8 cellular contexts compared by ENCODE assay signal in the genomic region with DNA sequence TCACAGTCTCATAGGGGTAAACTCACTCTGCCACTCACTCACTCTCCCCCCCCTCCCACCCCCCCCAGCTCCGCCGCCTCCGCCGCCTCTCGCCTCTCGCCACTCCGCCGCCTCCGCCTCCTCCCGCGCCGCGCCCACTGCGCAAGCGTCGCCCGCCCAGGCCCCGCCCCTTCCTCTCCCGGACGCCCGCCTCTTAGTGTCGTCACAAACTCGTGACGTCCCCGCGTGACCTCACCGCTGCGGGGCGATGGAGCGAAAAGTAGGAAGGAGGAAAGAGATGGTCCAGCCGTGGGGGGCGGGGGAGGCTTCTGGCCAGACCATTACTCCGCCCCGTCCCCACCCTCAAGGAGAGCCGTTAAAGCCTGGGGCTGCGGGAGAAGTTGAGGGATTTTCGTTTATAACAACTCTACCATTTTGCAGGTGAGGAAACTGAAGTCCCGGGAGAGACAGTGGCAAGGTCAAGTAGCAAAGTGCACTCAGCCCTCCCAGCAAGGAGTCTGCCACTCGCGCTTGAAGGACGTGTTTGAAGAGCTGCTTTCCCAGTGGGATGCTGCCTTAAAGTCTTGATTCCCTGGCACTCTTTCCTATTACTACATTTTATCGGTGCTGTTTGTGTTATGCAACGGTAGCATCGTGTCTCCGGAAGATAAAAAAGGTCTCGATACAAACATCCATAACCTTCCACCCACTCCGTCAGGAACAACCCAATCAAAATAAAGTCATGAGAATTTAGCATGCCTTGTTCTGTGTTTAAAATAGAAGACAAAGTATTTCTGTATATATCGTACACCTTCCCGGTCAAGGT. TPM values are rescaled to one million over a fixed set of nuclear protein-coding genes. Genes with fewer than 3 reads are reported as not detected.
A peak's percentile ranks its signal among the peaks of the same experiment; 100 is the strongest.
DNase-seq lines count a peak whose midpoint lies in the region; ATAC-seq and TF ChIP-seq lines count a peak whose summit lies in the region.

A gene (minus strand): TSS at position 29 of the 805 bp plus-strand sequence. CDS start 164 bp downstream, outside the sequence.

- peaks cover 5% of the 10 kb centered on the region for H3K27me3 Mint-ChIP-seq in activated naive CD4-positive, alpha-beta T cell treated with anti-CD3 and anti-CD28 coated beads, Interleukin-2, amount 10 ng/mL, durations not matched to agents 7 days and 5 days

- H3K9ac ChIP-seq in SK-N-MC (ENCODE audit: insufficient read length): peak within 1 kb of the TSS; percentile 79

- 7 to 9% methylated on average over 8 to 13 of the region's 49 CpGs for WGBS in gastroesophageal sphincter (ENCODE audit: low coverage in 1 of 2), 2 donors

- no peaks in the 10 kb centered on the region for H3K36me3 ChIP-seq in SK-N-MC (ENCODE audit: insufficient read depth, low read length)
- no peaks in the 10 kb centered on the region for H3K36me3 ChIP-seq in gastroesophageal sphincter
- H3K36me3 ChIP-seq in neutrophil: no peaks in the 10 kb centered on the region

- H3K9me3 Mint-ChIP-seq in activated naive CD4-positive, alpha-beta T cell treated with anti-CD3 and anti-CD28 coated beads, Interleukin-2, amount 10 ng/mL, durations not matched to agents 7 days and 5 days: no peaks in the 10 kb centered on the region

- TF ChIP-seq POLR2A in gastroesophageal sphincter (IDR thresholded peaks at IDR 0.05): peak in 1 of 2 donors; percentile 60

- TF ChIP-seq EP300 in gastroesophageal sphincter (IDR thresholded peaks at IDR 0.05): no peak

- peak within 1 kb of the TSS; percentile 91 for H3K4me3 Mint-ChIP-seq in activated naive CD4-positive, alpha-beta T cell treated with anti-CD3 and anti-CD28 coated beads, Interleukin-2, amount 10 ng/mL, durations not matched to agents 7 days and 5 days

- H3K4me1 ChIP-seq in gastroesophageal sphincter (peaks cover 2 to 44% (median 18%) of the 10 kb centered on the region in 3 donors), neutrophil (ENCODE audit: control insufficient read depth in 1 of 2, insufficient read depth in 1 of 2, low read depth in 1 of 2, low read length in 1 of 2) (peaks cover 27 to 28% of the 10 kb centered on the region in 2 experiments)

- peak within 1 kb of the TSS; percentile 93 for H3K4me3 ChIP-seq in HFF-Myc (replicated peaks; ENCODE audit: low read depth, low read length)
- peak within 1 kb of the TSS; percentile 95 for H3K4me3 ChIP-seq in SK-N-MC
- H3K4me3 ChIP-seq in gastroesophageal sphincter: peak within 1 kb of the TSS; percentile 75 to 80
- H3K4me3 ChIP-seq in neutrophil (ENCODE audit: low read depth in 1 of 2, low read length in 1 of 2): peak within 1 kb of the TSS; percentile 75 to 90

- peaks cover 22% of the 10 kb centered on the region for H3K36me3 Mint-ChIP-seq in activated naive CD4-positive, alpha-beta T cell treated with anti-CD3 and anti-CD28 coated beads, Interleukin-2, amount 10 ng/mL, durations not matched to agents 7 days and 5 days

- peak within 1 kb of the TSS; percentile 93 for H3K27ac Mint-ChIP-seq in activated naive CD4-positive, alpha-beta T cell treated with anti-CD3 and anti-CD28 coated beads, Interleukin-2, amount 10 ng/mL, durations not matched to agents 7 days and 5 days

- no peaks in the 10 kb centered on the region for H3K27me3 ChIP-seq in gastroesophageal sphincter
- H3K27me3 ChIP-seq in neutrophil: no peaks in the 10 kb centered on the region

- TF ChIP-seq CTCF in HFF-Myc (IDR thresholded peaks at IDR 0.05; ENCODE audit: low read depth, low read length, missing control alignments): no peak
- no peak for TF ChIP-seq CTCF in gastroesophageal sphincter (IDR thresholded peaks at IDR 0.05)
- peak; percentile 49 for TF ChIP-seq CTCF in neutrophil (IDR thresholded peaks at IDR 0.05)
- no peak for TF ChIP-seq CTCF in subcutaneous adipose tissue (IDR thresholded peaks at IDR 0.05; ENCODE audit: low read depth)

- H3K27ac ChIP-seq in SK-N-MC (no peak within 1 kb of the TSS; the same call in 1 of the 2 replicates), gastroesophageal sphincter (peak within 1 kb of the TSS; percentile 89 to 98 (median 94)), neutrophil (peak within 1 kb of the TSS; percentile 93)

- H3K9me3 ChIP-seq in SK-N-MC (ENCODE audit: low read depth, low read length) (no peaks in the 10 kb centered on the region), gastroesophageal sphincter (no peaks in the 10 kb centered on the region), neutrophil (no peaks in the 10 kb centered on the region)

- ATAC-seq in gastroesophageal sphincter: peak; percentile 95

- DNase-seq in GF-D8 (lab: John Stamatoyannopoulos, UW) (peak; percentile 76), HFF-Myc (ENCODE audit: extremely low read depth, low read depth) (peak; percentile 61), NCI-H1048 (lab: John Stamatoyannopoulos, UW) (peak; percentile 70), SK-N-MC (ENCODE audit: low read depth, low spot score) (peak; percentile 35)
- peak; percentile 97 for DNase-seq in activated naive CD4-positive, alpha-beta T cell treated with anti-CD3 and anti-CD28 coated beads, Interleukin-2, amount 10 ng/mL, durations not matched to agents 7 days and 5 days

- CTCF ChIA-PET in activated naive CD4-positive, alpha-beta T cell treated with anti-CD3 and anti-CD28 coated beads, Interleukin-2, amount 10 ng/mL, durations not matched to agents 7 days and 5 days (lab: Charles Lee): no interaction called here

- H3K4me1 Mint-ChIP-seq in activated naive CD4-positive, alpha-beta T cell treated with anti-CD3 and anti-CD28 coated beads, Interleukin-2, amount 10 ng/mL, durations not matched to agents 7 days and 5 days: peaks cover 45% of the 10 kb centered on the region

RNA-seq across cellular contexts. Expression of the gene that starts here (rescaled TPM):
- total RNA-seq in gastroesophageal sphincter (100 to 1,000 TPM in 1 of 4 donors, 10 to 100 TPM in 3; 84.4 to 116 (median 96.6) TPM), subcutaneous adipose tissue (100 to 1,000 TPM in 1 of 4 donors, 10 to 100 TPM in 3; 78.6 to 135 (median 88.9) TPM)

Comparison
In these comparisons a context has a peak if more than half of its experiments do, and no peak if none do; other contexts are left out.
1. DNase-seq: peak in every context shown above with its lines; median percentile 97 in activated naive CD4-positive, alpha-beta T cell treated with anti-CD3 and anti-CD28 coated beads, Interleukin-2, amount 10 ng/mL, durations not matched to agents 7 days and 5 days; 76 in GF-D8; 70 in NCI-H1048; 61 in HFF-Myc; 35 in SK-N-MC.